In the genomic region with DNA sequence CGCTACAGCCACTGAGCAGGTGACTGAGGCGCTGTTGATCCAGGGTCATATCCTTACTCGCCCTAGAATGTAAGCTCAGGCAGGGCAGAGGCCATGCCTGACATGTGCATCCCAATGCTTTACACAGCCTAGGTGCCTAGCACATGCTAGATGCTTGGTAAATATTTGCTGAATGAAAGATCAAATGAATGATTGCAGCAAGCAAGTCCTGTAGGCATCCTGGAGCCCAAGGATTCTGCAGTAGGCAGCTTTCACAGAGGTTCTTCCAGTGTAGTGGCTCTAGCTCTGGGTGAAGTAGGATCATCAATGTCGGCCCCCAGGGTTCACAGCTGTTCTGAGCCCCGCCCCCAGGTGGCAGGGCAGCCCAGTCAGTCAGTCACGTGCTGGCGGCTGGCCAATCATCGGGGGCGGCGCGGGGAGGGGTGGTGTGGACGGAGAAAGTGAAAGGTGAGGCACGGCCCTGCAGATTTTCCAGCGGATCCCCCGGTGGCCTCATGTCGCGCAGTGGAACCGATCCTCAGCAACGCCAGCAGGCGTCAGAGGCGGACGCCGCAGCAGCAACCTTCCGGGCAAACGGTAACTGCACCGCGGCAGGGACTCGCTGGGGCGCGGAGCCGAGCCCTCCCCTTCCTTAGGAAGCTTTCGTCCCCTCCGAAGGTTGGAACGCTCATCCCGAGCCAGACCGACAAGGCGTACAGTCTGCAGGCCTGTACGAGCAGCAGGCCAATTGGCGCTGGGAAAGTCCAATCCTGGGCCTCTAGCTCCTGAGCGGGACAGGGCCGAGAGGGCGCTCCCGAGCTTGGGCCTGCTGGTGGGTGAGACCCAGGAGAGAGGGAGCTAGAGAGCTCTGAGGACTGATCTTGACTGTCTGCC, we compare ENCODE assay signal across 1 cellular context.
TF ChIP-seq lines count a peak whose summit lies in the region.

GALT (plus strand) TSS at position 465 of the 873 bp plus-strand sequence; CDS start at position 495, 30 bp downstream.

TF ChIP-seq in K562, 482 proteins besides CTCF, POLR2A, EP300 and RAD21 (continued from another document and continues in another):
- TF ChIP-seq, protein P1, sequence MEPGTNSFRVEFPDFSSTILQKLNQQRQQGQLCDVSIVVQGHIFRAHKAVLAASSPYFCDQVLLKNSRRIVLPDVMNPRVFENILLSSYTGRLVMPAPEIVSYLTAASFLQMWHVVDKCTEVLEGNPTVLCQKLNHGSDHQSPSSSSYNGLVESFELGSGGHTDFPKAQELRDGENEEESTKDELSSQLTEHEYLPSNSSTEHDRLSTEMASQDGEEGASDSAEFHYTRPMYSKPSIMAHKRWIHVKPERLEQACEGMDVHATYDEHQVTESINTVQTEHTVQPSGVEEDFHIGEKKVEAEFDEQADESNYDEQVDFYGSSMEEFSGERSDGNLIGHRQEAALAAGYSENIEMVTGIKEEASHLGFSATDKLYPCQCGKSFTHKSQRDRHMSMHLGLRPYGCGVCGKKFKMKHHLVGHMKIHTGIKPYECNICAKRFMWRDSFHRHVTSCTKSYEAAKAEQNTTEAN (CRISPR knock-in tag; IDR thresholded peaks at IDR 0.05) = no peak
- 0 out of 4 replicates have a peak, but pooled peaks of 1 of the 2 experiments have one; percentile 16 for TF ChIP-seq TBL1XR1 (IDR thresholded peaks at IDR 0.05; ENCODE audit: low read length in 2 of 2)
- TF ChIP-seq, protein P2, sequence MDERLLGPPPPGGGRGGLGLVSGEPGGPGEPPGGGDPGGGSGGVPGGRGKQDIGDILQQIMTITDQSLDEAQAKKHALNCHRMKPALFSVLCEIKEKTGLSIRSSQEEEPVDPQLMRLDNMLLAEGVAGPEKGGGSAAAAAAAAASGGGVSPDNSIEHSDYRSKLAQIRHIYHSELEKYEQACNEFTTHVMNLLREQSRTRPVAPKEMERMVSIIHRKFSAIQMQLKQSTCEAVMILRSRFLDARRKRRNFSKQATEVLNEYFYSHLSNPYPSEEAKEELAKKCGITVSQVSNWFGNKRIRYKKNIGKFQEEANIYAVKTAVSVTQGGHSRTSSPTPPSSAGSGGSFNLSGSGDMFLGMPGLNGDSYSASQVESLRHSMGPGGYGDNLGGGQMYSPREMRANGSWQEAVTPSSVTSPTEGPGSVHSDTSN (CRISPR knock-in tag; IDR thresholded peaks at IDR 0.05; ENCODE audit: low read depth) = no peak
- TF ChIP-seq, protein P2 (tag; conservative IDR thresholded peaks at IDR 0.05; ENCODE audit: low read depth) = no peak
- TF ChIP-seq POLR2B (IDR thresholded peaks at IDR 0.05; ENCODE audit: low read depth, partially characterized antibody) = no peak
- TF ChIP-seq MITF (IDR thresholded peaks at IDR 0.05) = 0 out of 2 replicates have a peak, but pooled peaks have one; percentile 13
- TF ChIP-seq ZNF143 (CRISPR knock-in tag; IDR thresholded peaks at IDR 0.05) = no peak
- TF ChIP-seq ZNF586 (CRISPR knock-in tag; conservative IDR thresholded peaks at IDR 0.05) = no peak
- no peak for TF ChIP-seq RB1 (IDR thresholded peaks at IDR 0.05; ENCODE audit: low read depth)
- no peak for TF ChIP-seq ZFP36 (IDR thresholded peaks at IDR 0.05; ENCODE audit: low read depth, low read length, partially characterized antibody)
- TF ChIP-seq SRSF1 (IDR thresholded peaks at IDR 0.05; ENCODE audit: low read depth, low read length) = no peak
- no peak for TF ChIP-seq NFE2L1 (tag; IDR thresholded peaks at IDR 0.05; ENCODE audit: borderline replicate concordance, low read depth)
- no peak for TF ChIP-seq CC2D1A (IDR thresholded peaks at IDR 0.05)
- peak; percentile 89 for TF ChIP-seq NFIC (IDR thresholded peaks at IDR 0.05)
- no peak for TF ChIP-seq ZNF561 (CRISPR knock-in tag; conservative IDR thresholded peaks at IDR 0.05)
- TF ChIP-seq ZNF79 (CRISPR knock-in tag; IDR thresholded peaks at IDR 0.05; ENCODE audit: low read depth) = no peak
- no peak for TF ChIP-seq NR2F6 (CRISPR knock-in tag; IDR thresholded peaks at IDR 0.05)
- 0 out of 2 replicates have a peak, but pooled peaks have one; percentile 27 for TF ChIP-seq NR2C1 (IDR thresholded peaks at IDR 0.05)
- TF ChIP-seq NR2C1 (tag; IDR thresholded peaks at IDR 0.05) = no peak
- no peak for TF ChIP-seq AFF4 (CRISPR knock-in tag; IDR thresholded peaks at IDR 0.05)
- no peak for TF ChIP-seq CAMTA2 (CRISPR knock-in tag; conservative IDR thresholded peaks at IDR 0.05)
- no peak for TF ChIP-seq ZC3H11A (IDR thresholded peaks at IDR 0.05; ENCODE audit: low read depth, low read length)
- TF ChIP-seq NCOR1 (IDR thresholded peaks at IDR 0.05) = no peak
- TF ChIP-seq NUFIP1 (IDR thresholded peaks at IDR 0.05; ENCODE audit: partially characterized antibody) = no peak
- no peak for TF ChIP-seq BRD9 (IDR thresholded peaks at IDR 0.05; ENCODE audit: low read depth, partially characterized antibody)
- no peak for TF ChIP-seq COPS2 (conservative IDR thresholded peaks at IDR 0.05)
- TF ChIP-seq RBM14 (IDR thresholded peaks at IDR 0.05; ENCODE audit: borderline replicate concordance, insufficient read depth, low read depth, low read length) = no peak
- TF ChIP-seq ZNF77 (CRISPR knock-in tag; IDR thresholded peaks at IDR 0.05) = no peak
- 0 out of 2 replicates have a peak, but pooled peaks have one; percentile 45 for TF ChIP-seq FOXP1 (CRISPR knock-in tag; IDR thresholded peaks at IDR 0.05)
- TF ChIP-seq L3MBTL2 (IDR thresholded peaks at IDR 0.05) = peak; percentile 69
- no peak for TF ChIP-seq U2AF1 (optimal IDR thresholded peaks at IDR 0.05; ENCODE audit: low read depth, low read length)
- no peak for TF ChIP-seq CREBBP (IDR thresholded peaks at IDR 0.05; ENCODE audit: low read depth, low read length)
- TF ChIP-seq PHF8 (IDR thresholded peaks at IDR 0.05; ENCODE audit: borderline replicate concordance, low read length) = peak; percentile 74; the same call in 1 of the 2 replicates
- no peak for TF ChIP-seq EHMT2 (IDR thresholded peaks at IDR 0.05)
- TF ChIP-seq LARP7 (IDR thresholded peaks at IDR 0.05) = no peak
- no peak for TF ChIP-seq ZNF280A (IDR thresholded peaks at IDR 0.05; ENCODE audit: low read depth, partially characterized antibody)
- no peak for TF ChIP-seq ZNF324 (CRISPR knock-in tag; IDR thresholded peaks at IDR 0.05)
- TF ChIP-seq, protein P3, sequence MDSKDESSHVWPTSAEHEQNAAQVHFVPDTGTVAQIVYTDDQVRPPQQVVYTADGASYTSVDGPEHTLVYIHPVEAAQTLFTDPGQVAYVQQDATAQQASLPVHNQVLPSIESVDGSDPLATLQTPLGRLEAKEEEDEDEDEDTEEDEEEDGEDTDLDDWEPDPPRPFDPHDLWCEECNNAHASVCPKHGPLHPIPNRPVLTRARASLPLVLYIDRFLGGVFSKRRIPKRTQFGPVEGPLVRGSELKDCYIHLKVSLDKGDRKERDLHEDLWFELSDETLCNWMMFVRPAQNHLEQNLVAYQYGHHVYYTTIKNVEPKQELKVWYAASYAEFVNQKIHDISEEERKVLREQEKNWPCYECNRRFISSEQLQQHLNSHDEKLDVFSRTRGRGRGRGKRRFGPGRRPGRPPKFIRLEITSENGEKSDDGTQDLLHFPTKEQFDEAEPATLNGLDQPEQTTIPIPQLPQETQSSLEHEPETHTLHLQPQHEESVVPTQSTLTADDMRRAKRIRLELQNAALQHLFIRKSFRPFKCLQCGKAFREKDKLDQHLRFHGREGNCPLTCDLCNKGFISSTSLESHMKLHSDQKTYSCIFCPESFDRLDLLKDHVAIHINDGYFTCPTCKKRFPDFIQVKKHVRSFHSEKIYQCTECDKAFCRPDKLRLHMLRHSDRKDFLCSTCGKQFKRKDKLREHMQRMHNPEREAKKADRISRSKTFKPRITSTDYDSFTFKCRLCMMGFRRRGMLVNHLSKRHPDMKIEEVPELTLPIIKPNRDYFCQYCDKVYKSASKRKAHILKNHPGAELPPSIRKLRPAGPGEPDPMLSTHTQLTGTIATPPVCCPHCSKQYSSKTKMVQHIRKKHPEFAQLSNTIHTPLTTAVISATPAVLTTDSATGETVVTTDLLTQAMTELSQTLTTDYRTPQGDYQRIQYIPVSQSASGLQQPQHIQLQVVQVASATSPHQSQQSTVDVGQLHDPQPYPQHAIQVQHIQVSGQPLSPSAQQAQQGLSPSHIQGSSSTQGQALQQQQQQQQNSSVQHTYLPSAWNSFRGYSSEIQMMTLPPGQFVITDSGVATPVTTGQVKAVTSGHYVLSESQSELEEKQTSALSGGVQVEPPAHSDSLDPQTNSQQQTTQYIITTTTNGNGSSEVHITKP (IDR thresholded peaks at IDR 0.05; ENCODE audit: partially characterized antibody) = peak; percentile 97
- TF ChIP-seq NELFE (IDR thresholded peaks at IDR 0.05; ENCODE audit: insufficient read depth, insufficient read length) = no peak
- no peak for TF ChIP-seq TSC22D4 (tag; IDR thresholded peaks at IDR 0.05)
- no peak for TF ChIP-seq GTF2E2 (tag; IDR thresholded peaks at IDR 0.05)
- no peak for TF ChIP-seq FOXA1 (IDR thresholded peaks at IDR 0.05; ENCODE audit: borderline replicate concordance)
- TF ChIP-seq JUND (IDR thresholded peaks at IDR 0.05; ENCODE audit: borderline replicate concordance, low read depth, low read length) = no peak
- no peak; the same call in 2 of the 3 replicates for TF ChIP-seq JUND (tag; IDR thresholded peaks at IDR 0.05; ENCODE audit: borderline replicate concordance, low read depth, low read length)
